ENCODE assay signal across 1 cellular context in the genomic region with DNA sequence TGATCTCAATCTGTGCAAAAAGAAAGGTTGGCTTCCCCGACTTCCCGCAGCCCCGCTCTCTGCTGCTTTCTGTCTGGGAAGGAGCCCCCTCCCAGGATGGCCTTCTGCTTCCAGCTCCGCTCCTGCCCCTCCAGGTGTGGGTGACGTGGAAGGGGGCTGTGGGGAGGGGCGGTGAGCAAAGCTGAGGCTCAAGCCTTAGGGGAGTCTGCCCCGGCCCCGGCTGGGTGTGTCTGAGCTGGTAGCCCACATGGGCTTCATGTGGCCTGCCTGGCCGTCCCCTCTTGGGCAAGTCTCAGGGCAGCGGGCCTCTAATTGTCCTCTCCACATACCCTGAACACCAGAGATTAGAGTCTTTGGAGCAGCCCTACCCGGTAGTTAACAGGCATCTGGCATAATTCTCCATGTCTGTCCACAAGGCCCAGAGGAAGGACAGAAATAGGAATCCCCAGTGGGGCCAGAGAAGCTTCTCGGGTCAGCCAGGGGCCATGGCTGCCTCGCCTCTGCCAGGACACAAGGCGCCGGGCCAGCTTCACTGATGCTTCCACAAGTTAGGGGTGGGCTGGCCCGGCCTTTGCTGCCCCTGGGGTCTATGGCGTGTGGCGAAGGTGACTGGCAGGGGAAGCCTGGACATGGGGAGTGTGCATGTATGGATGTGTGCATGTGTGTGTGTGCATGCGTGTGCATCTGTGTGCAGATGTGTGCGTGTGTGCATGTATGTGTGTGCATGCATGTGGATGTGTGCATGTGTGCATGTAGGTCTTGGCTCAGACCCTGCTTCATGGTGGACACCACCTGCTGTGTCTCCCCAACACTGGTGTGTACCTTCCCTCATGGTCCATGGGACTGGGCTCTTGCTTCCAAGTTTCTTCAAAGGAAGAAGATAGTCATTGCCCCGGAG.
TF ChIP-seq lines count a peak whose summit lies in the region.

No MANE protein-coding gene starts in this region.

TF ChIP-seq in HepG2, 621 proteins besides CTCF, POLR2A, EP300 and RAD21:
- TF ChIP-seq, protein P1, sequence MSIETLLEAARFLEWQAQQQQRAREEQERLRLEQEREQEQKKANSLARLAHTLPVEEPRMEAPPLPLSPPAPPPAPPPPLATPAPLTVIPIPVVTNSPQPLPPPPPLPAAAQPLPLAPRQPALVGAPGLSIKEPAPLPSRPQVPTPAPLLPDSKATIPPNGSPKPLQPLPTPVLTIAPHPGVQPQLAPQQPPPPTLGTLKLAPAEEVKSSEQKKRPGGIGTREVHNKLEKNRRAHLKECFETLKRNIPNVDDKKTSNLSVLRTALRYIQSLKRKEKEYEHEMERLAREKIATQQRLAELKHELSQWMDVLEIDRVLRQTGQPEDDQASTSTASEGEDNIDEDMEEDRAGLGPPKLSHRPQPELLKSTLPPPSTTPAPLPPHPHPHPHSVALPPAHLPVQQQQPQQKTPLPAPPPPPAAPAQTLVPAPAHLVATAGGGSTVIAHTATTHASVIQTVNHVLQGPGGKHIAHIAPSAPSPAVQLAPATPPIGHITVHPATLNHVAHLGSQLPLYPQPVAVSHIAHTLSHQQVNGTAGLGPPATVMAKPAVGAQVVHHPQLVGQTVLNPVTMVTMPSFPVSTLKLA (IDR thresholded peaks at IDR 0.05) = 0 out of 2 replicates have a peak, but pooled peaks have one; percentile 33
- no peak for TF ChIP-seq ATF7-NPFF (CRISPR knock-in tag; IDR thresholded peaks at IDR 0.05; ENCODE audit: low read depth)
